In the genomic region with DNA sequence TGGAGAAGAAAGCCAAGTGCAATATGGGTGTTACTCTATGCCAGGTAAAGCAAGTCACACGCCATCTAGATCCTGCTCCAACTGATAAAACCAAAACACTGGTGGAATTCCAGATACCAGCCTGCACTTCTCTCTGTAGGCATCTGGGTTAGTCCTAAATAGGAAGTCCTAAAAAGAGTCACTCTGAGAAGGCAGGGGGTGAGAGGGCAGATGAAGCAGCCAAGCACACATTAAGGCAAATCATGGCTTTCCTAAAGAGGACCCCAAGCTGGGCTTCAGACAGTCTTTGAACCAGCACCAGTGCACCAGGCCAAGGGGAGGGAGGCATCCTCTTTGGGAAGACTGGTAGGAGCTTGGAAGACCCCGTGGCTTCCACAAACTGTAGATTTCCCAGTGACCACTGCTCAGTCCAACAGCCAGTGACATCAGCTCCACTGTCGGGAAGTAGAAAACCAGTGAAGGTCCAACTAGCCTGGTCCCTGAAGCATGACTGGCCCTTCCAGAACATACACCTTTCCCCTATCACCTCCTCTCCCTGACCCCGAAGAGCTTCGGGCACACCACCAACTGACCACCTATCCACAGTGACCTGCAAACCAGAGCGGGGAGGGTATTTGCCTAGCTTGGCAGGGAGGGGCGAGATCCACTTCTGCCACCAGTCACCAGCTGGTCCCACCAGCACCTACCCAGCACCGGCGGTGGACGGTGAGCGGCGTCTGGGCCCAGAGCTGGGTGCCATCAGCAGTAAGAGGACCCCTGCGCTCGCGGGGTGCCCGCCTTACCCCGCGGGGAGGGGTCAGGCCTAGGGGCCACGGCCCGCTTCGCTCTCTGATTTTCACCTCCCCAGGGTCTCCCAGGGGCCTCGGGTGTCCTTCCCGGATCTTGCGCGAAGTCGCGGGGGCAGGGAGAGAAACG, we compare ENCODE assay signal across 8 cellular contexts. TPM values are rescaled to one million over a fixed set of nuclear protein-coding genes. Genes with fewer than 3 reads are reported as not detected.
A peak's percentile ranks its signal among the peaks of the same experiment; 100 is the strongest.
DNase-seq lines count a peak whose midpoint lies in the region; ATAC-seq, FAIRE-seq and TF ChIP-seq lines count a peak whose summit lies in the region.

No MANE protein-coding gene starts in this region.

- peaks cover 9 to 17% of the 10 kb centered on the region in 2 donors for H3K36me3 Mint-ChIP-seq in activated T-cell treated with anti-CD3 and anti-CD28 coated beads, Interleukin-2, amount 50 U/mL, for 72 hours (ENCODE audit: insufficient read depth in 2 of 2)
- no peaks in the 10 kb centered on the region for H3K36me3 Mint-ChIP-seq in progenitor cell of endocrine pancreas (ENCODE audit: insufficient read depth)

- H3K27me3 ChIP-seq in GM06990 (replicated peaks; ENCODE audit: control insufficient read depth, insufficient read depth, low read length) = no peaks in the 10 kb centered on the region
- H3K27me3 ChIP-seq in HUES48 (ENCODE audit: control insufficient read depth, insufficient read depth, low read length) = peaks cover 30% of the 10 kb centered on the region

- peak overlapping the region; percentile 89 to 93 for H3K4me3 Mint-ChIP-seq in activated T-cell treated with anti-CD3 and anti-CD28 coated beads, Interleukin-2, amount 50 U/mL, for 72 hours
- peak overlapping the region; percentile 79 for H3K4me3 Mint-ChIP-seq in progenitor cell of endocrine pancreas (ENCODE audit: low read depth)

- no peak for FAIRE-seq in frontal cortex (lab: Jason Lieb, UNC)

- H3K36me3 ChIP-seq in GM06990 (ENCODE audit: control insufficient read depth, insufficient read depth, low read length) (no peaks in the 10 kb centered on the region), HUES48 (ENCODE audit: control insufficient read depth, insufficient read depth, low read length) (no peaks in the 10 kb centered on the region)

- ATAC-seq in activated T-cell treated with anti-CD3 and anti-CD28 coated beads, Interleukin-2, amount 50 U/mL, for 72 hours (replicated peaks in 1 of 2) = peak; percentile 10 to 15
- ATAC-seq in GM18858 (IDR thresholded peaks at IDR 0.05; ENCODE audit: unreplicated experiment) = no peak

- peaks cover 56% of the 10 kb centered on the region for H3K4me1 ChIP-seq in HUES48 (ENCODE audit: control insufficient read depth, insufficient read depth, low read length)

- peak overlapping the region; percentile 51 for H3K9ac ChIP-seq in HUES48 (ENCODE audit: low read depth, low read length)

- no peaks in the 10 kb centered on the region for H3K9me3 Mint-ChIP-seq in activated T-cell treated with anti-CD3 and anti-CD28 coated beads, Interleukin-2, amount 50 U/mL, for 72 hours
- no peaks in the 10 kb centered on the region for H3K9me3 Mint-ChIP-seq in progenitor cell of endocrine pancreas (ENCODE audit: low read depth)

- no peak for TF ChIP-seq POLR2A in erythroblast (IDR thresholded peaks at IDR 0.05; ENCODE audit: low read length)

- H3K4me1 Mint-ChIP-seq in activated T-cell treated with anti-CD3 and anti-CD28 coated beads, Interleukin-2, amount 50 U/mL, for 72 hours (ENCODE audit: low read depth) = peaks cover 47% of the 10 kb centered on the region
- peaks cover 33% of the 10 kb centered on the region for H3K4me1 Mint-ChIP-seq in progenitor cell of endocrine pancreas (ENCODE audit: low read depth)

- H3K4me3 ChIP-seq in GM06990 (replicated peaks; ENCODE audit: low read depth, low read length) (peak overlapping the region; percentile 91), HUES48 (ENCODE audit: low read depth, low read length) (peak overlapping the region; percentile 72)

- TF ChIP-seq CTCF in GM06990 (IDR thresholded peaks at IDR 0.05; ENCODE audit: insufficient read depth, low read length, poor library complexity, severe bottlenecking) (no peak), progenitor cell of endocrine pancreas (IDR thresholded peaks at IDR 0.05; ENCODE audit: unreplicated experiment) (no peak)

- DNase-seq in GM06990 (ENCODE audit: extremely low read depth, insufficient read length) (peak; percentile 54), globus pallidus (ENCODE audit: low spot score) (peak; percentile 46), progenitor cell of endocrine pancreas (ENCODE audit: low spot score, unreplicated experiment) (no peak), frontal cortex (ENCODE audit: low spot score in 2 of 2) (no peak), erythroblast (lab: John Stamatoyannopoulos, UW) (no peak)
- DNase-seq in activated T-cell treated with anti-CD3 and anti-CD28 coated beads, Interleukin-2, amount 50 U/mL, for 72 hours = peak; percentile 29 to 48

- no peaks in the 10 kb centered on the region for H3K9me3 ChIP-seq in HUES48 (ENCODE audit: control insufficient read depth, insufficient read depth, low read length)

- peak overlapping the region; percentile 68 for H3K27ac ChIP-seq in HUES48 (ENCODE audit: low read depth, low read length)

- no peaks in the 10 kb centered on the region for H3K27me3 Mint-ChIP-seq in activated T-cell treated with anti-CD3 and anti-CD28 coated beads, Interleukin-2, amount 50 U/mL, for 72 hours (ENCODE audit: low read depth)
- H3K27me3 Mint-ChIP-seq in progenitor cell of endocrine pancreas = peaks cover 5% of the 10 kb centered on the region

- H3K27ac Mint-ChIP-seq in activated T-cell treated with anti-CD3 and anti-CD28 coated beads, Interleukin-2, amount 50 U/mL, for 72 hours = peak overlapping the region; percentile 65
- peak overlapping the region; percentile 90 for H3K27ac Mint-ChIP-seq in progenitor cell of endocrine pancreas

RNA-seq across cellular contexts. Expression of gene LITAF, which starts 1.0 kb away (rescaled TPM):
- total RNA-seq in activated T-cell treated with anti-CD3 and anti-CD28 coated beads, Interleukin-2, amount 50 U/mL, for 72 hours = 100 to 1,000 TPM; 110 to 137 TPM
- total RNA-seq in progenitor cell of endocrine pancreas = 47.6 and 48.6 TPM in 2 replicates
- total RNA-seq in frontal cortex = 8.2 TPM

Comparison
In these comparisons a context has a peak if more than half of its experiments do, and no peak if none do; other contexts are left out.
1. DNase-seq: peak in GM06990 (single experiment), activated T-cell treated with anti-CD3 and anti-CD28 coated beads, Interleukin-2, amount 50 U/mL, for 72 hours (2 of 2) and globus pallidus (single experiment); none in progenitor cell of endocrine pancreas (single experiment), frontal cortex (0 of 2) and erythroblast (0 of 2).